Comparison of ENCODE assay signal across 1 cellular context in genomic region chr20:63121246-63121645, GRCh38.
TF ChIP-seq lines count a peak whose summit lies in the region.

No MANE protein-coding gene starts in this region.

TF ChIP-seq in H1, 55 proteins besides CTCF, POLR2A, EP300 and RAD21 (continued from another document):
- TF ChIP-seq HDAC2 (IDR thresholded peaks at IDR 0.05; ENCODE audit: borderline replicate concordance in 1 of 2, low read depth in 2 of 2, low read length in 2 of 2), result no peak
- no peak for TF ChIP-seq CTBP2 (IDR thresholded peaks at IDR 0.05; ENCODE audit: borderline replicate concordance, insufficient read depth, insufficient read length, low read length)
